ENCODE assay signal across 1 cellular context in the genomic region with DNA sequence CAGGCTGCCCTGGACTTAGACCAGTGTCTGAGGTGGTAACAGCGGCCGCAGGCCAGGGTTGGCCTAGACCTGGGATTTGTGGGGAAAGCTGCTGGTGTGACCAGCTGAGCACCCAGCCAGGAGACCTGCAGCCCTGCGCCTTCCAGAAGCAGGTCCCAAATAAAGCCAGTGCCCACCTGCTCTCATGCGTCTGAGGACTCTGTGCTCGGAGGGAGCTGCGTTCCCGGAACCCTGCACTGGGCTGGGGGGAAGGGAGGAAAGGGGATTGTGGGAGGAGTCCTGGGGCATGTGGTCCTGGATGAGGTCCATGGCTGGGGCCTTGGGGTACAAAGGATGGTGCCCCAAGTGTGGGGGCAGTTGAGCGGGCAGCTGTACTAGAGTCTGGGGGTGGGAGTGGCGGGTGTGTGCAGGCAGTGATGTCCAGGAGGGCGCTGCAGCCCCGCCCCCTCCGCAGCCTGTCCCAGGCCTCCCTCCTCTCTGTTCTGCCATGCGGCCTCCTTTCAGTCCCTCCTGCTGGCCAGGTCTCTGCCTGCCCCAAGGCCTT.
TF ChIP-seq lines count a peak whose summit lies in the region.

No MANE protein-coding gene starts in this region.

TF ChIP-seq in GM23338, 12 proteins besides CTCF, POLR2A, EP300 and RAD21 (continued from another document):
- TF ChIP-seq, protein P1, sequence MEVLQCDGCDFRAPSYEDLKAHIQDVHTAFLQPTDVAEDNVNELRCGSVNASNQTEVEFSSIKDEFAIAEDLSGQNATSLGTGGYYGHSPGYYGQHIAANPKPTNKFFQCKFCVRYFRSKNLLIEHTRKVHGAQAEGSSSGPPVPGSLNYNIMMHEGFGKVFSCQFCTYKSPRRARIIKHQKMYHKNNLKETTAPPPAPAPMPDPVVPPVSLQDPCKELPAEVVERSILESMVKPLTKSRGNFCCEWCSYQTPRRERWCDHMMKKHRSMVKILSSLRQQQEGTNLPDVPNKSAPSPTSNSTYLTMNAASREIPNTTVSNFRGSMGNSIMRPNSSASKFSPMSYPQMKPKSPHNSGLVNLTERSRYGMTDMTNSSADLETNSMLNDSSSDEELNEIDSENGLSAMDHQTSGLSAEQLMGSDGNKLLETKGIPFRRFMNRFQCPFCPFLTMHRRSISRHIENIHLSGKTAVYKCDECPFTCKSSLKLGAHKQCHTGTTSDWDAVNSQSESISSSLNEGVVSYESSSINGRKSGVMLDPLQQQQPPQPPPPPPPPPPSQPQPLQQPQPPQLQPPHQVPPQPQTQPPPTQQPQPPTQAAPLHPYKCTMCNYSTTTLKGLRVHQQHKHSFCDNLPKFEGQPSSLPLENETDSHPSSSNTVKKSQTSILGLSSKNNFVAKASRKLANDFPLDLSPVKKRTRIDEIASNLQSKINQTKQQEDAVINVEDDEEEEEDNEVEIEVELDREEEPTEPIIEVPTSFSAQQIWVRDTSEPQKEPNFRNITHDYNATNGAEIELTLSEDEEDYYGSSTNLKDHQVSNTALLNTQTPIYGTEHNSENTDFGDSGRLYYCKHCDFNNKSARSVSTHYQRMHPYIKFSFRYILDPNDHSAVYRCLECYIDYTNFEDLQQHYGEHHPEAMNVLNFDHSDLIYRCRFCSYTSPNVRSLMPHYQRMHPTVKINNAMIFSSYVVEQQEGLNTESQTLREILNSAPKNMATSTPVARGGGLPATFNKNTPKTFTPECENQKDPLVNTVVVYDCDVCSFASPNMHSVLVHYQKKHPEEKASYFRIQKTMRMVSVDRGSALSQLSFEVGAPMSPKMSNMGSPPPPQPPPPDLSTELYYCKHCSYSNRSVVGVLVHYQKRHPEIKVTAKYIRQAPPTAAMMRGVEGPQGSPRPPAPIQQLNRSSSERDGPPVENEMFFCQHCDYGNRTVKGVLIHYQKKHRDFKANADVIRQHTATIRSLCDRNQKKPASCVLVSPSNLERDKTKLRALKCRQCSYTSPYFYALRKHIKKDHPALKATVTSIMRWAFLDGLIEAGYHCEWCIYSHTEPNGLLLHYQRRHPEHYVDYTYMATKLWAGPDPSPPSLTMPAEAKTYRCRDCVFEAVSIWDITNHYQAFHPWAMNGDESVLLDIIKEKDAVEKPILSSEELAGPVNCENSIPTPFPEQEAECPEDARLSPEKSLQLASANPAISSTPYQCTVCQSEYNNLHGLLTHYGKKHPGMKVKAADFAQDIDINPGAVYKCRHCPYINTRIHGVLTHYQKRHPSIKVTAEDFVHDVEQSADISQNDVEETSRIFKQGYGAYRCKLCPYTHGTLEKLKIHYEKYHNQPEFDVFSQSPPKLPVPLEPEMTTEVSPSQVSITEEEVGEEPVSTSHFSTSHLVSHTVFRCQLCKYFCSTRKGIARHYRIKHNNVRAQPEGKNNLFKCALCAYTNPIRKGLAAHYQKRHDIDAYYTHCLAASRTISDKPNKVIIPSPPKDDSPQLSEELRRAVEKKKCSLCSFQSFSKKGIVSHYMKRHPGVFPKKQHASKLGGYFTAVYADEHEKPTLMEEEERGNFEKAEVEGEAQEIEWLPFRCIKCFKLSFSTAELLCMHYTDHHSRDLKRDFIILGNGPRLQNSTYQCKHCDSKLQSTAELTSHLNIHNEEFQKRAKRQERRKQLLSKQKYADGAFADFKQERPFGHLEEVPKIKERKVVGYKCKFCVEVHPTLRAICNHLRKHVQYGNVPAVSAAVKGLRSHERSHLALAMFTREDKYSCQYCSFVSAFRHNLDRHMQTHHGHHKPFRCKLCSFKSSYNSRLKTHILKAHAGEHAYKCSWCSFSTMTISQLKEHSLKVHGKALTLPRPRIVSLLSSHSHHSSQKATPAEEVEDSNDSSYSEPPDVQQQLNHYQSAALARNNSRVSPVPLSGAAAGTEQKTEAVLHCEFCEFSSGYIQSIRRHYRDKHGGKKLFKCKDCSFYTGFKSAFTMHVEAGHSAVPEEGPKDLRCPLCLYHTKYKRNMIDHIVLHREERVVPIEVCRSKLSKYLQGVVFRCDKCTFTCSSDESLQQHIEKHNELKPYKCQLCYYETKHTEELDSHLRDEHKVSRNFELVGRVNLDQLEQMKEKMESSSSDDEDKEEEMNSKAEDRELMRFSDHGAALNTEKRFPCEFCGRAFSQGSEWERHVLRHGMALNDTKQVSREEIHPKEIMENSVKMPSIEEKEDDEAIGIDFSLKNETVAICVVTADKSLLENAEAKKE (CRISPR knock-in tag; IDR thresholded peaks at IDR 0.05): no peak
- TF ChIP-seq JUNB (IDR thresholded peaks at IDR 0.05; ENCODE audit: unreplicated experiment): no peak
